In genomic region chr5:38167562-38167996, GRCh38 we compare ENCODE assay signal across 1 cellular context.
TF ChIP-seq lines count a peak whose summit lies in the region.

No MANE protein-coding gene starts in this region.

TF ChIP-seq in GM23338, 12 proteins besides CTCF, POLR2A, EP300 and RAD21 (continued from another document):
- TF ChIP-seq ZNF462 (CRISPR knock-in tag; IDR thresholded peaks at IDR 0.05) = no peak
- no peak for TF ChIP-seq EZH2 (IDR thresholded peaks at IDR 0.05; ENCODE audit: low read depth, unreplicated experiment)
- TF ChIP-seq REST (IDR thresholded peaks at IDR 0.05; ENCODE audit: unreplicated experiment) = no peak
- TF ChIP-seq STAT1 (IDR thresholded peaks at IDR 0.05; ENCODE audit: unreplicated experiment) = no peak
- TF ChIP-seq ZNF331 (CRISPR knock-in tag; IDR thresholded peaks at IDR 0.05; ENCODE audit: low read depth) = no peak
- TF ChIP-seq CREB1 (CRISPR knock-in tag; IDR thresholded peaks at IDR 0.05; ENCODE audit: low read depth) = no peak
- TF ChIP-seq POLR2AphosphoS5 (IDR thresholded peaks at IDR 0.05; ENCODE audit: low read depth) = no peak
